ENCODE assay signal across 18 cellular contexts in genomic region chr17:51419476-51419875, GRCh38.
"Had no signal": no experiment of that assay in that cellular context is flagged by ENCODE, and none has a peak within 500 bp of the region (broad histone marks: within the 10 kb centered on the region; RNA-seq: fewer than 3 reads in every experiment).

No MANE protein-coding gene starts in this region.

- H3K27me3 ChIP-seq: hepatocyte had no signal

- FAIRE-seq: endothelial cell of umbilical vein, keratinocyte, pancreas had no signal

- H3K9me3 ChIP-seq: esophagus squamous epithelium, left lung, mucosa of descending colon, pancreas, thoracic aorta had no signal

- H3K36me3 ChIP-seq: esophagus squamous epithelium, left lung, pancreas, thoracic aorta had no signal

- H3K4me3 ChIP-seq: esophagus squamous epithelium, hepatocyte, left lung, mucosa of descending colon, pancreas, thoracic aorta had no signal

- H3K27ac ChIP-seq: esophagus squamous epithelium, hepatocyte, left lung, pancreas, thoracic aorta had no signal

- H3K4me1 ChIP-seq: esophagus squamous epithelium, left lung, pancreas had no signal

- ATAC-seq: activated CD4-positive, alpha-beta T cell treated with anti-CD3 and anti-CD28 coated beads for 36 hours; activated CD8-positive, alpha-beta memory T cell treated with anti-CD3 and anti-CD28 coated beads, Interleukin-2, amount 10 ng/mL, durations not matched to agents 7 days and 5 days; left lung; mucosa of descending colon; naive thymus-derived CD8-positive, alpha-beta T cell; pancreas had no signal

- DNase-seq: activated CD4-positive, alpha-beta memory T cell treated with anti-CD3 and anti-CD28 coated beads for 36 hours; activated CD4-positive, alpha-beta T cell treated with anti-CD3 and anti-CD28 coated beads for 36 hours; activated CD8-positive, alpha-beta memory T cell treated with anti-CD3 and anti-CD28 coated beads, Interleukin-2, amount 10 ng/mL, durations not matched to agents 7 days and 5 days; activated naive CD4-positive, alpha-beta T cell treated with anti-CD3 and anti-CD28 coated beads, Interleukin-2, amount 50 U/mL, for 16 hours; activated T-cell treated with anti-CD3 and anti-CD28 coated beads, Interleukin-2, amount 50 U/mL, for 1 hour; cortex of kidney; effector CD4-positive, alpha-beta T cell; esophagus squamous epithelium; left lung; mammary epithelial cell; mucosa of descending colon; naive thymus-derived CD8-positive, alpha-beta T cell; pancreas; stimulated activated CD4-positive, alpha-beta T cell treated with anti-CD3 and anti-CD28 coated beads, Interleukin-2, amount 100 ng/mL, for 24 hours had no signal
